ENCODE assay signal across 26 cellular contexts in the genomic region with DNA sequence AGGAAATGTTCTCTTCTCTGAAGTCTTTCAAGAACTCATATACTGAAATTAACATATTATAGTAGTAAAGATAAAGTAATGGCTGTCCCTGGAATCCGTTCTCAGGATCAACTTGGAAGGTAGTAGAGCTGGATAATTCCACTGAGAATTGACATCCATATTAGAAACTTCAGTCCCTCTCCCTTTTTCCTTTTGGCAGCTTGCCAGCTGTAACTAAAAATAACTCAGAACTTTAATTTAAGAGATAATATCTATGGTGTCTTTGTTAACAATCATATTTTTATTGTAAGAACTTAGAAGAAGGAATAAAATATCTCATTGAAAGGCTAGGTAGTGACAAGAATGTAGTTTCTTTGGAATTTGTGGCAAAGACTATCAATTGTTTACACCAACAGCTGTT.
"Had no signal": no experiment of that assay in that cellular context is flagged by ENCODE, and none has a peak within 500 bp of the region (broad histone marks: within the 10 kb centered on the region; RNA-seq: fewer than 3 reads in every experiment).

No MANE protein-coding gene starts in this region.

- H2AFZ ChIP-seq: neural progenitor cell had no signal

- H3K4me3 ChIP-seq: esophagus squamous epithelium, lower lobe of right lung, neural progenitor cell, prostate gland, right atrium auricular region, sigmoid colon, testis, tibial artery, upper lobe of left lung had no signal

- H3K4me1 ChIP-seq: esophagus squamous epithelium, lower lobe of right lung, prostate gland, right atrium auricular region, sigmoid colon, testis, tibial artery, upper lobe of left lung had no signal

- H3K36me3 ChIP-seq: esophagus squamous epithelium, lower lobe of right lung, neural progenitor cell, prostate gland, right atrium auricular region, sigmoid colon, tibial artery, upper lobe of left lung had no signal

- H3K27ac ChIP-seq: esophagus squamous epithelium, lower lobe of right lung, neural progenitor cell, prostate gland, right atrium auricular region, sigmoid colon, testis, tibial artery, upper lobe of left lung had no signal

- H3K9me3 ChIP-seq: esophagus squamous epithelium, lower lobe of right lung, prostate gland, right atrium auricular region, sigmoid colon, testis, tibial artery, upper lobe of left lung had no signal

- H3K4me2 ChIP-seq: neural progenitor cell had no signal

- FAIRE-seq: endometrium, frontal cortex, urothelium cell line had no signal

- H3K27me3 ChIP-seq: esophagus squamous epithelium, neural progenitor cell, right atrium auricular region, sigmoid colon, testis, tibial artery, upper lobe of left lung had no signal

- DNase-seq: cortex of kidney; effector memory CD8-positive, alpha-beta T cell; erythroblast; esophagus squamous epithelium; hypothalamus; immature natural killer cell; islet precursor cell; kidney glomerular epithelial cell; left colon; left ventricle myocardium superior; lower lobe of right lung; naive thymus-derived CD4-positive, alpha-beta T cell; sigmoid colon; stimulated activated CD4-positive, alpha-beta T cell treated with anti-CD3 and anti-CD28 coated beads, Interleukin-4, amount 100 ng/mL, for 4 hours; stimulated activated naive CD8-positive, alpha-beta T cell treated with anti-CD3 and anti-CD28 coated beads, Interleukin-15, Interleukin-2, amounts not matched to agents 100 U/mL and 50 U/mL, for 24 hours; substantia nigra; testis; tibial artery; upper lobe of left lung had no signal

- H3K9ac ChIP-seq: neural progenitor cell had no signal

- ATAC-seq: effector memory CD8-positive, alpha-beta T cell; left colon; left ventricle myocardium superior; lower lobe of right lung; naive thymus-derived CD4-positive, alpha-beta T cell; stimulated activated memory B cell treated with anti-CD40 and anti-IgM and Interleukin-4, amounts not matched to agents 10 μg/mL and 1 μg/mL and 100 μg/mL, for 72 hours; stimulated activated naive CD8-positive, alpha-beta T cell treated with anti-CD3 and anti-CD28 coated beads, Interleukin-15, Interleukin-2, amounts not matched to agents 100 U/mL and 50 U/mL, for 24 hours had no signal
